1 cellular context compared by ENCODE assay signal in the genomic region with DNA sequence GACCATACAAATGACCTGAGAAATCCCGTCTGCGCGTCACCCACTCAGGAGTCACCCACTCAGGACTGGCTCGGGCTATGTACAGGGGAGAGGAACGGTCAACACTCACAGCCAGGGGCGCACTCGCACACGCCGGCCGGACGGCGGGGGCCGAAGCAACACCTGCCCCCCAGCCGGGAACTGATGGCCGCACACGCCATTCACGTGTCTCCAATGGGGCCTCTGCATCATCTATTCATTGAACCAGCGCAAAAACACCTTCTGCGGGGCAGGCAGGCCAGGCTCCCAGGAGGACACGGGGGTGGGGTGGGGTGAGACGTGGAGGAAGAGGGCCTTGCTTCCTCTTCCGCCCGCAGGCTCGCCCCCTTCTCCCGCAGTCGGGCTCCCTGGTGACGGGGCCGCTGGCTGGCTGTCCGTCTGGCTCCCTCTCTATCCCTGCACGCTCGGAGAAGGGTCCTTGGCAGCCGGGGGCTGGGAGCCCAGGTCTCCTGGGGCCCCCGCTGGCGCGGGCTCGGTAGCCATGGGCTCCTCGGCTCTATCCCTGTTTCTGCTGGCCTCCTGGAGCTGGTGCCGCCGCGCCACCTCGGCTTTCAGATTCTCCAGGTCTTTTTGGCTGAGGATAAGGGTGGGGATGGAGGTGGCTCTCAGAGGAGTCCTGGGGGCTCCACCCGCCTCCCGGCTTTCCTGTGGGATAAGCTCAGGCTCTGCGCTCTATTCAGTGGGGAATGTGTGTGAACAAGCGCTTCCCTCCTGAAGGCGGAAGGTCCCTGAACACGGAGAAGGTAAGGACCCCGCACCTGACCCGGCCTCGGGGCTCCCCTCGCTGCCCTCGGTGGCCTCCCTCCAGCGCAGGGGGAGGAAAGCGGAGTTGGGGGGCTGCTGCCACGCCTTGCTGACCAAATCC.
TF ChIP-seq lines count a peak whose summit lies in the region.

No MANE protein-coding gene starts in this region.

TF ChIP-seq in K562, 482 proteins besides CTCF, POLR2A, EP300 and RAD21:
- TF ChIP-seq POLR2G (IDR thresholded peaks at IDR 0.05; ENCODE audit: low read depth, low read length) = peak; percentile 24
- no peak for TF ChIP-seq ZNF76 (CRISPR knock-in tag; IDR thresholded peaks at IDR 0.05; ENCODE audit: borderline replicate concordance)
